In genomic region chr9:86202338-86202882, GRCh38 we compare ENCODE assay signal across 9 cellular contexts. TPM values are rescaled to one million over a fixed set of nuclear protein-coding genes. Genes with fewer than 3 reads are reported as not detected.
DNase-seq lines count a peak whose midpoint lies in the region; ATAC-seq, FAIRE-seq and TF ChIP-seq lines count a peak whose summit lies in the region.
"Had no signal": no experiment of that assay in that cellular context is flagged by ENCODE, and none has a peak within 500 bp of the region (broad histone marks: within the 10 kb centered on the region; RNA-seq: fewer than 3 reads in every experiment).

No MANE protein-coding gene starts in this region.

- H3K9me3 ChIP-seq in CD8-positive, alpha-beta memory T cell (ENCODE audit: low read length) = no peaks in the 10 kb centered on the region
- H3K9me3 ChIP-seq in OCI-LY7 (ENCODE audit: low read length) (no peaks in the 10 kb centered on the region), K562 (replicated peaks; ENCODE audit: control insufficient read depth, insufficient read depth, low read depth, low read length) (no peaks in the 10 kb centered on the region)

- TF ChIP-seq POLR2A in K562 (conservative IDR thresholded peaks at IDR 0.05) = no peak

- FAIRE-seq in K562 (lab: Jason Lieb, UNC) = peak; percentile 88

- no peaks in the 10 kb centered on the region for H3K9me1 ChIP-seq in K562 (ENCODE audit: control insufficient read depth, insufficient read depth, low read length)

- WGBS in K562 (ENCODE audit: insufficient coverage, low coverage, missing lambda C conversion rate) = 7% methylated on average over 5 of the region's 5 CpGs

- no peak overlapping the region for H3K27ac ChIP-seq in CD8-positive, alpha-beta memory T cell (ENCODE audit: low read depth, low read length)
- no peak overlapping the region for H3K27ac ChIP-seq in OCI-LY7 (ENCODE audit: low read depth, low read length, poor library complexity, severe bottlenecking)
- no peak overlapping the region for H3K27ac ChIP-seq in K562 (ENCODE audit: extremely low read depth, low read depth, low read length)

- H3K4me2 ChIP-seq in OCI-LY7 (ENCODE audit: low read length) (no peak overlapping the region), K562 (ENCODE audit: insufficient read depth, low read length) (no peak overlapping the region)

- no peaks in the 10 kb centered on the region for H3K36me3 Mint-ChIP-seq in CD8-positive, alpha-beta memory T cell

- no peaks in the 10 kb centered on the region for H3K9me3 Mint-ChIP-seq in CD8-positive, alpha-beta memory T cell
- H3K9me3 Mint-ChIP-seq: T-helper 1 cell treated with Interleukin-12 subunit alpha and Interleukin-12 subunit beta and Interleukin-4 antibody, amounts not matched to agents 30 μg/mL and 1 μg/mL, for 36 hours had no signal

- ATAC-seq in GM18870 (IDR thresholded peaks at IDR 0.05; ENCODE audit: unreplicated experiment) (peak; percentile 58), HG03521 (IDR thresholded peaks at IDR 0.05; ENCODE audit: unreplicated experiment) (peak; percentile 66), K562 (peak; percentile 86), GM18873 (IDR thresholded peaks at IDR 0.05; ENCODE audit: low FRiP score, unreplicated experiment) (no peak)

- H3K79me2 ChIP-seq in OCI-LY7 (ENCODE audit: insufficient read depth, low read depth, low read length) = no peaks in the 10 kb centered on the region
- no peaks in the 10 kb centered on the region for H3K79me2 ChIP-seq in K562 (ENCODE audit: control insufficient read depth, insufficient read depth, low read length)

- POLR2A ChIA-PET in CD8-positive, alpha-beta memory T cell (lab: Charles Lee) = no interaction called here
- POLR2A ChIA-PET in OCI-LY7 (lab: Charles Lee) (interaction anchor here (0.7 kb wide), 2 partner anchors 19 to 884 kb away, joined by 3 read pairs; no protein-coding TSS in a partner anchor), K562 (lab: Yijun Ruan, JAX) (interaction anchor here (1.2 kb wide), 1 partner anchor 13 kb away, joined by 3 read pairs; no protein-coding TSS in a partner anchor)

- CTCF ChIA-PET in CD8-positive, alpha-beta memory T cell (lab: Charles Lee) = interaction anchor here (0.8 to 1.3 kb wide), 4 partner anchors 11 to 384 kb away, joined by 3 to 6 read pairs (median 3); no protein-coding TSS in a partner anchor
- CTCF ChIA-PET in OCI-LY7 (lab: Charles Lee; ENCODE audit: unreplicated experiment) (no interaction called here), K562 (lab: Yijun Ruan, JAX; ENCODE audit: low intra/inter-chr PET ratio) (no interaction called here)

- H3K27me3 ChIP-seq in CD8-positive, alpha-beta memory T cell (ENCODE audit: insufficient read depth, low read length, poor library complexity, severe bottlenecking) = no peaks in the 10 kb centered on the region
- H3K27me3 ChIP-seq in K562 (ENCODE audit: control insufficient read depth in 2 of 2, insufficient read depth in 2 of 2, low read length in 2 of 2) = no peaks in the 10 kb centered on the region

- DNase-seq in CD8-positive, alpha-beta memory T cell = peak in 3 of 5 donors; percentile 6 to 16 (median 15)
- peak; percentile 60 for DNase-seq in OCI-LY7 (ENCODE audit: low spot score)
- DNase-seq in K562 (ENCODE audit: extremely low read depth in 1 of 4, low spot score in 3 of 4) = peak; percentile 40 to 57 (median 50)
- peak; percentile 64 for DNase-seq in iris pigment epithelial cell (ENCODE audit: low read depth)
- DNase-seq in stimulated activated CD4-positive, alpha-beta T cell treated with anti-CD3 and anti-CD28 coated beads, Interleukin-4, amount 100 ng/mL, for 24 hours = peak; percentile 29

- no peaks in the 10 kb centered on the region for H3K4me1 ChIP-seq in CD8-positive, alpha-beta memory T cell (ENCODE audit: insufficient read depth, low read length)
- no peaks in the 10 kb centered on the region for H3K4me1 ChIP-seq in OCI-LY7 (ENCODE audit: insufficient read depth, low read length, poor library complexity, severe bottlenecking)
- no peaks in the 10 kb centered on the region for H3K4me1 ChIP-seq in K562 (replicated peaks in 1 of 2; ENCODE audit: control insufficient read depth in 2 of 2, insufficient read depth in 2 of 2, low read length in 2 of 2)

- TF ChIP-seq EP300 in K562 (IDR thresholded peaks at IDR 0.05; ENCODE audit: low read length) = no peak

- peak; percentile 29 to 73; a peak in 3 of 4 replicates for TF ChIP-seq RAD21 in K562 (CRISPR knock-in tag; conservative IDR thresholded peaks at IDR 0.05 in 1 of 2, IDR thresholded peaks at IDR 0.05 in 1 of 2)

- H3K27ac Mint-ChIP-seq in CD8-positive, alpha-beta memory T cell = peak overlapping the region in 1 of 8 donors; percentile 39
- H3K27ac Mint-ChIP-seq: T-helper 1 cell treated with Interleukin-12 subunit alpha and Interleukin-12 subunit beta and Interleukin-4 antibody, amounts not matched to agents 30 μg/mL and 1 μg/mL, for 36 hours had no signal

- H4K20me1 ChIP-seq in OCI-LY7 (ENCODE audit: insufficient read depth, low read length) = no peaks in the 10 kb centered on the region
- H4K20me1 ChIP-seq in K562 (replicated peaks; ENCODE audit: control insufficient read depth, insufficient read depth, low read length) = no peaks in the 10 kb centered on the region

- no TSS peak for BruUV-seq in OCI-LY7 (replicated peaks; lab: Mats Ljungman, UMichigan)
- BruUV-seq in K562 (replicated peaks; lab: Mats Ljungman, UMichigan) = no TSS peak

- intact Hi-C loops in OCI-LY7 (cut with micrococcal nuclease; ENCODE audit: unreplicated experiment) = no loop called here
- intact Hi-C loops in K562 (cut with micrococcal nuclease) = no loop called here

- in situ Hi-C loops in K562 (cut with MboI) = no loop called here

- H3K4me3 ChIP-seq in CD8-positive, alpha-beta memory T cell (ENCODE audit: low read length) = no peak overlapping the region
- no peak overlapping the region for H3K4me3 ChIP-seq in OCI-LY7 (ENCODE audit: low read depth, low read length, poor library complexity, severe bottlenecking)
- no peak overlapping the region for H3K4me3 ChIP-seq in K562

- H2AFZ ChIP-seq in OCI-LY7 (ENCODE audit: low read length) = no peak overlapping the region
- H2AFZ ChIP-seq in K562 (ENCODE audit: low read depth, low read length) = no peak overlapping the region

- H3K9ac ChIP-seq in K562 (ENCODE audit: insufficient read depth in 1 of 2, low read depth in 2 of 2, low read length in 2 of 2) = no peak overlapping the region

- H3K27me3 Mint-ChIP-seq in CD8-positive, alpha-beta memory T cell = peaks cover 4 to 5% of the 10 kb centered on the region in 2 donors

- H3K4me1 Mint-ChIP-seq in CD8-positive, alpha-beta memory T cell = peaks cover 3 to 14% (median 7%) of the 10 kb centered on the region in 3 donors

- no peaks in the 10 kb centered on the region for H3K9me2 ChIP-seq in OCI-LY7 (ENCODE audit: insufficient read depth, low read length)

- H3K36me3 ChIP-seq in CD8-positive, alpha-beta memory T cell (ENCODE audit: insufficient read depth, low read length) = no peaks in the 10 kb centered on the region
- H3K36me3 ChIP-seq in OCI-LY7 (ENCODE audit: insufficient read depth, low read length) (no peaks in the 10 kb centered on the region), K562 (ENCODE audit: control insufficient read depth, insufficient read depth, low read length) (no peaks in the 10 kb centered on the region)

- peak; percentile 92 for TF ChIP-seq CTCF in OCI-LY7 (conservative IDR thresholded peaks at IDR 0.05; ENCODE audit: low read length)
- TF ChIP-seq CTCF in K562 (IDR thresholded peaks at IDR 0.05 in 2 of 3, conservative IDR thresholded peaks at IDR 0.05 in 1 of 3; ENCODE audit: insufficient read depth in 2 of 3, low read depth in 1 of 3, low read length in 3 of 3) = peak; percentile 53 to 66 (median 58)

- no peak overlapping the region for H3K4me3 Mint-ChIP-seq in CD8-positive, alpha-beta memory T cell
- H3K4me3 Mint-ChIP-seq: T-helper 1 cell treated with Interleukin-12 subunit alpha and Interleukin-12 subunit beta and Interleukin-4 antibody, amounts not matched to agents 30 μg/mL and 1 μg/mL, for 36 hours had no signal

TF ChIP-seq in K562, 482 proteins besides CTCF, POLR2A, EP300 and RAD21 (continues in another document):
- no peak for TF ChIP-seq EP400 (IDR thresholded peaks at IDR 0.05)
- no peak for TF ChIP-seq ID3 (CRISPR knock-in tag; IDR thresholded peaks at IDR 0.05)
- TF ChIP-seq ID3 (tag; IDR thresholded peaks at IDR 0.05) = no peak
- TF ChIP-seq NR2C1 (IDR thresholded peaks at IDR 0.05) = peak; percentile 78
- TF ChIP-seq NR2C1 (tag; IDR thresholded peaks at IDR 0.05) = peak; percentile 90
- peak; percentile 63 for TF ChIP-seq DACH1 (IDR thresholded peaks at IDR 0.05; ENCODE audit: partially characterized antibody)
- no peak for TF ChIP-seq PHTF2 (CRISPR knock-in tag; IDR thresholded peaks at IDR 0.05)
- no peak for TF ChIP-seq ZNF561 (CRISPR knock-in tag; conservative IDR thresholded peaks at IDR 0.05)
- no peak for TF ChIP-seq HCFC1 (IDR thresholded peaks at IDR 0.05; ENCODE audit: low read depth, low read length)
- no peak for TF ChIP-seq PTTG1 (tag; IDR thresholded peaks at IDR 0.05; ENCODE audit: low read depth)

RNA-seq across cellular contexts. Expression of gene C9orf153, which starts 57.0 kb away (rescaled TPM):
- total RNA-seq in CD8-positive, alpha-beta memory T cell = under 1 TPM; 0.27 to 0.33 TPM
- not detected for polyA plus RNA-seq in CD8-positive, alpha-beta memory T cell
- 0.16 TPM in 1 of 2 replicates, not detected in the other for total RNA-seq in OCI-LY7 (2014; rRNA removed; shearing (Covaris generic))
- 0.27 and 0.31 TPM in 2 replicates for total RNA-seq in OCI-LY7 (2022)
- 1.2 and 2.1 TPM in 2 replicates for total RNA-seq in K562 (2011; cell fraction: chromatin; rRNA removed; ENCODE audit: low replicate concordance)
- 1.1 TPM in 1 of 2 replicates, not detected in the other for total RNA-seq in K562 (2011; cell fraction: nucleolus; rRNA removed)
- total RNA-seq in K562 (2011; cell fraction: nucleoplasm; rRNA removed) = 1.3 and 3.9 TPM in 2 replicates
- total RNA-seq in K562 (2014; rRNA removed) = not detected in 2 replicates
- 0.15 TPM in 1 of 2 replicates, not detected in the other for total RNA-seq in K562 (2014; rRNA removed; fragmentation: Illumina TruSeq; extraction: Trizol)
- 0.07 and 0.11 TPM in 2 replicates for total RNA-seq in K562 (2015; rRNA removed; fragmentation: Illumina TruSeq; extraction: Trizol)
- not detected in 2 replicates for total RNA-seq in K562 (2021)
- polyA plus RNA-seq in K562 (2011; rRNA removed) = 0.08 and 0.12 TPM in 2 replicates
- polyA plus RNA-seq in K562 (2011; cell fraction: cytosol; rRNA removed) = 0.04 and 0.13 TPM in 2 replicates
- 0.07 and 0.30 TPM in 2 replicates for polyA plus RNA-seq in K562 (2011; cell fraction: nucleus; rRNA removed)
- polyA plus RNA-seq in K562 (2012) = 0.04 TPM in 1 of 2 replicates, not detected in the other
- polyA plus RNA-seq in K562 (2014; fragmentation: Illumina TruSeq; extraction: Trizol) = not detected in 2 replicates
- not detected for polyA plus RNA-seq in K562 (2014; fragmentation: Nextera tagmentation; extraction: Ambion mirVana)
- polyA plus RNA-seq in K562 (2014; rRNA removed) = 1.2 TPM in 1 of 2 replicates, not detected in the other
- polyA minus RNA-seq in K562 (2011; rRNA and poly(A)+ RNA removed) = 0.42 and 1.4 TPM in 2 replicates
- polyA minus RNA-seq in K562 (2011; cell fraction: cytosol; rRNA and poly(A)+ RNA removed) = not detected in 2 replicates
- polyA minus RNA-seq in K562 (2011; cell fraction: nucleus; rRNA and poly(A)+ RNA removed) = 0.40 and 1.00 TPM in 2 replicates
